1 cellular context compared by ENCODE assay signal in genomic region chr2:101486258-101486701, GRCh38.
TF ChIP-seq lines count a peak whose summit lies in the region.

No MANE protein-coding gene starts in this region.

TF ChIP-seq in IMR-90, 13 proteins besides CTCF, POLR2A, EP300 and RAD21:
- no peak for TF ChIP-seq RCOR1 (IDR thresholded peaks at IDR 0.05; ENCODE audit: insufficient replicate concordance, low read length)
- TF ChIP-seq RFX5 (IDR thresholded peaks at IDR 0.05; ENCODE audit: low read depth, low read length), result no peak
- TF ChIP-seq NFE2L2 (IDR thresholded peaks at IDR 0.05; ENCODE audit: low read depth, low read length), result no peak
- TF ChIP-seq BHLHE40 (IDR thresholded peaks at IDR 0.05; ENCODE audit: low read depth, low read length), result no peak
- no peak for TF ChIP-seq CEBPB (IDR thresholded peaks at IDR 0.05; ENCODE audit: low read depth, low read length)
- TF ChIP-seq, protein P1, sequence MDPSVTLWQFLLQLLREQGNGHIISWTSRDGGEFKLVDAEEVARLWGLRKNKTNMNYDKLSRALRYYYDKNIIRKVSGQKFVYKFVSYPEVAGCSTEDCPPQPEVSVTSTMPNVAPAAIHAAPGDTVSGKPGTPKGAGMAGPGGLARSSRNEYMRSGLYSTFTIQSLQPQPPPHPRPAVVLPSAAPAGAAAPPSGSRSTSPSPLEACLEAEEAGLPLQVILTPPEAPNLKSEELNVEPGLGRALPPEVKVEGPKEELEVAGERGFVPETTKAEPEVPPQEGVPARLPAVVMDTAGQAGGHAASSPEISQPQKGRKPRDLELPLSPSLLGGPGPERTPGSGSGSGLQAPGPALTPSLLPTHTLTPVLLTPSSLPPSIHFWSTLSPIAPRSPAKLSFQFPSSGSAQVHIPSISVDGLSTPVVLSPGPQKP (IDR thresholded peaks at IDR 0.05; ENCODE audit: borderline replicate concordance, low read depth, low read length), result no peak
- no peak for TF ChIP-seq MXI1 (IDR thresholded peaks at IDR 0.05; ENCODE audit: borderline replicate concordance, low read depth, low read length)
- no peak for TF ChIP-seq USF2 (IDR thresholded peaks at IDR 0.05; ENCODE audit: low read depth, low read length)
- TF ChIP-seq SMC3 (IDR thresholded peaks at IDR 0.05; ENCODE audit: low read depth, low read length), result no peak
- TF ChIP-seq MAFK (IDR thresholded peaks at IDR 0.05; ENCODE audit: low read depth, low read length), result no peak
- TF ChIP-seq FOS (IDR thresholded peaks at IDR 0.05; ENCODE audit: low read depth, low read length), result no peak
- TF ChIP-seq CHD1 (IDR thresholded peaks at IDR 0.05; ENCODE audit: low read depth, low read length), result no peak
- no peak for TF ChIP-seq MAZ (IDR thresholded peaks at IDR 0.05; ENCODE audit: borderline replicate concordance, low read depth, low read length)
TF ChIP-seq in IMR-90: peak in this region for 0.
